1 cellular context compared by ENCODE assay signal in the genomic region with DNA sequence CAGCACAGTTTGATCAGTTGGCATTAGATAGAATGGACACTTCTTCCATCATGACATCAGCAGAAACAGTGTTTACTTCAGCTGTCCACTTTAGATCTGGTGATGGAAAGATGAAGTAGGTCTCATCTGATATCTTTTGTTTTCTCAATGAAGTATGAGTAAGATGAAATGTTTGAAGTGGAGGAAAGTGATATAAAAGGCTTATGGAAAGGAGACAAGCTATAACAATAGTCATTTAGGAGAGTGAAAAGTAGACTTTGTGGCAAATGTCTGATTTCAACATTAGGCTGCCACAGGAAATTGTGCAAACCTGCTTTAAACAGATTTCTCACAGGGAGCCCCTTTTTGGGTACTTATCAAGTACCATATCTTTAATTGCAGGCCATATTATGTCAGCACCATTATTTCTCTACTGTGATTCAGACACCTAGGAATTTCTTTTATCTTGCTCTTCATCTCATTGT.
TF ChIP-seq lines count a peak whose summit lies in the region.

No MANE protein-coding gene starts in this region.

TF ChIP-seq in GM12878, 131 proteins besides CTCF, POLR2A, EP300 and RAD21 (continued from another document):
- no peak for TF ChIP-seq FOS (IDR thresholded peaks at IDR 0.05; ENCODE audit: borderline replicate concordance, extremely low read depth, insufficient read length)
- no peak for TF ChIP-seq PAX5 (IDR thresholded peaks at IDR 0.05; ENCODE audit: borderline replicate concordance, low read depth, low read length)
